ENCODE assay signal across 12 cellular contexts in genomic region chr6:108164815-108165706, GRCh38. TPM values are rescaled to one million over a fixed set of nuclear protein-coding genes. Genes with fewer than 3 reads are reported as not detected.
DNase-seq lines count a peak whose midpoint lies in the region; ATAC-seq and TF ChIP-seq lines count a peak whose summit lies in the region.
"Had no signal": no experiment of that assay in that cellular context is flagged by ENCODE, and none has a peak within 500 bp of the region (broad histone marks: within the 10 kb centered on the region; RNA-seq: fewer than 3 reads in every experiment).

No MANE protein-coding gene starts in this region.

- POLR2A ChIA-PET in WTC11 (lab: Charles Lee) = interaction anchor here (1.0 to 2.1 kb wide), 3 partner anchors 9 to 32 kb away, joined by 3 to 5 read pairs (median 4); no protein-coding TSS in a partner anchor

- peaks cover 45% of the 10 kb centered on the region for H3K4me1 Mint-ChIP-seq in stimulated activated naive CD8-positive, alpha-beta T cell treated with anti-CD3 and anti-CD28 coated beads, Interleukin-15, Interleukin-2, amounts not matched to agents 100 ng/mL and 50 ng/mL, for 24 hours (ENCODE audit: low read depth)
- peaks cover 52% of the 10 kb centered on the region for H3K4me1 Mint-ChIP-seq in WTC11
- H3K4me1 Mint-ChIP-seq in type B pancreatic cell (ENCODE audit: unreplicated experiment) = peaks cover 37% of the 10 kb centered on the region

- no peaks in the 10 kb centered on the region for H3K9me3 Mint-ChIP-seq in stimulated activated naive CD8-positive, alpha-beta T cell treated with anti-CD3 and anti-CD28 coated beads, Interleukin-15, Interleukin-2, amounts not matched to agents 100 ng/mL and 50 ng/mL, for 24 hours
- H3K9me3 Mint-ChIP-seq in WTC11 (no peaks in the 10 kb centered on the region), type B pancreatic cell (no peaks in the 10 kb centered on the region)

- CTCF ChIA-PET in WTC11 (lab: Charles Lee) = interaction anchor here (1.1 to 7.3 kb wide), 5 partner anchors 11 to 360 kb away, joined by 3 to 42 read pairs (median 5); no protein-coding TSS in a partner anchor

- no peaks in the 10 kb centered on the region for H3K36me3 Mint-ChIP-seq in stimulated activated naive CD8-positive, alpha-beta T cell treated with anti-CD3 and anti-CD28 coated beads, Interleukin-15, Interleukin-2, amounts not matched to agents 100 ng/mL and 50 ng/mL, for 24 hours (ENCODE audit: low read depth)
- H3K36me3 Mint-ChIP-seq in WTC11 (0 out of 2 replicates have a peak, but pooled peaks cover 3% of the 10 kb centered on the region), type B pancreatic cell (no peaks in the 10 kb centered on the region)

- ATAC-seq in stimulated activated naive CD8-positive, alpha-beta T cell treated with anti-CD3 and anti-CD28 coated beads, Interleukin-15, Interleukin-2, amounts not matched to agents 100 U/mL and 50 U/mL, for 24 hours = no peak
- ATAC-seq in WTC11 (peak; percentile 10), HG03159 (IDR thresholded peaks at IDR 0.05; ENCODE audit: unreplicated experiment) (no peak)
- ATAC-seq: left colon had no signal

- DNase-seq in stimulated activated naive CD8-positive, alpha-beta T cell treated with anti-CD3 and anti-CD28 coated beads, Interleukin-15, Interleukin-2, amounts not matched to agents 100 U/mL and 50 U/mL, for 24 hours = no peak
- DNase-seq in WTC11 (ENCODE audit: low spot score) (peak; percentile 66), left kidney (ENCODE audit: low read depth, low spot score) (peak; percentile 49), type B pancreatic cell (ENCODE audit: extremely low spot score, unreplicated experiment) (no peak), NCI-H2081 (lab: John Stamatoyannopoulos, UW) (no peak)
- DNase-seq in stimulated activated CD4-positive, alpha-beta T cell treated with anti-CD3 and anti-CD28 coated beads, Interleukin-4, amount 100 ng/mL, for 24 hours = no peak
- DNase-seq: left colon; NCI-H524 treated with DMSO at 0.1 percent for 48 hours; stimulated activated naive CD4-positive, alpha-beta T cell had no signal

- peaks cover 91% of the 10 kb centered on the region for H3K27me3 Mint-ChIP-seq in stimulated activated naive CD8-positive, alpha-beta T cell treated with anti-CD3 and anti-CD28 coated beads, Interleukin-15, Interleukin-2, amounts not matched to agents 100 ng/mL and 50 ng/mL, for 24 hours
- peaks cover 100% of the 10 kb centered on the region for H3K27me3 Mint-ChIP-seq in WTC11 (ENCODE audit: low read depth)
- H3K27me3 Mint-ChIP-seq in type B pancreatic cell = peaks cover 97% of the 10 kb centered on the region

- no peak for TF ChIP-seq CTCF in WTC11 (IDR thresholded peaks at IDR 0.05)
- TF ChIP-seq CTCF in type B pancreatic cell (conservative IDR thresholded peaks at IDR 0.05) = no peak

- peak overlapping the region; percentile 32 for H3K27ac Mint-ChIP-seq in stimulated activated naive CD8-positive, alpha-beta T cell treated with anti-CD3 and anti-CD28 coated beads, Interleukin-15, Interleukin-2, amounts not matched to agents 100 ng/mL and 50 ng/mL, for 24 hours
- H3K27ac Mint-ChIP-seq in WTC11 (no peak overlapping the region), type B pancreatic cell (no peak overlapping the region)

- H3K4me3 Mint-ChIP-seq in stimulated activated naive CD8-positive, alpha-beta T cell treated with anti-CD3 and anti-CD28 coated beads, Interleukin-15, Interleukin-2, amounts not matched to agents 100 ng/mL and 50 ng/mL, for 24 hours = peak overlapping the region; percentile 36
- H3K4me3 Mint-ChIP-seq in WTC11 (peak overlapping the region; percentile 64), type B pancreatic cell (peak overlapping the region; percentile 68)

TF ChIP-seq in WTC11, 78 proteins besides CTCF, POLR2A, EP300 and RAD21 (continues in another document):
- TF ChIP-seq, protein P1, sequence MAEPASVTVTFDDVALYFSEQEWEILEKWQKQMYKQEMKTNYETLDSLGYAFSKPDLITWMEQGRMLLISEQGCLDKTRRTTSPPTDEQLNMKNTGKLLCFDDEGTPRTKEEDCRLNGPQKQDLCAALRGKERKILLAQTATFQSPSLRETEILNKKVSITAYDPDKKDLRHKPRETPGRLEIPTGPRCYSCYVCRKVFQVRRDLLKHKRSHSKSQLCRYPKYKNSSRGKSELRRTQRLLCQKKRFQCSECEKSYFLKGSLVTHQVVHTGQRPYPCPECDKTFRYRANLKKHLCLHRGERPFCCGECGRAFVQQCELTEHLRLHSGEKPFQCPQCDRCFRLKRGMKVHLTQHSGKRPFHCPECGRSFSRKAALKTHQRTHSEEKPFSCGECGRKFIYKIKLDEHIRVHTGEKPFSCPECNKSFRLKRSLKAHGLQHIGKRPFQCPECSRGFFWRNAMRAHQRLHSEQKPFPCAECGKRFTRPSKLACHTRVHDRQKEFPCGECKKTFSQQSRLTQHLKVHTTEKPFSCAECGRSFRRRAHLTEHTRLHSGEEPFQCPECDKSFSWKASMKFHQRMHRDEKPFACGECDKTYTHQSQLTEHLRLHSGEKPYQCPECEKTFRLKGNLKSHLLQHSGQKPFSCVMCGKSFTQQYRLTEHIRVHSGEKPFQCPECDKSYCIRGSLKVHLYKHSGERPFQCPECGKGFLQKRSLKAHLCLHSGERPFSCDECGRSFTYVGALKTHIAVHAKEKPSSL (CRISPR knock-in tag; conservative IDR thresholded peaks at IDR 0.05) = no peak
- TF ChIP-seq, protein P2, sequence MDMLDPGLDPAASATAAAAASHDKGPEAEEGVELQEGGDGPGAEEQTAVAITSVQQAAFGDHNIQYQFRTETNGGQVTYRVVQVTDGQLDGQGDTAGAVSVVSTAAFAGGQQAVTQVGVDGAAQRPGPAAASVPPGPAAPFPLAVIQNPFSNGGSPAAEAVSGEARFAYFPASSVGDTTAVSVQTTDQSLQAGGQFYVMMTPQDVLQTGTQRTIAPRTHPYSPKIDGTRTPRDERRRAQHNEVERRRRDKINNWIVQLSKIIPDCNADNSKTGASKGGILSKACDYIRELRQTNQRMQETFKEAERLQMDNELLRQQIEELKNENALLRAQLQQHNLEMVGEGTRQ (CRISPR knock-in tag; IDR thresholded peaks at IDR 0.05) = no peak
- TF ChIP-seq IRF1 (CRISPR knock-in tag; IDR thresholded peaks at IDR 0.05) (no peak), ZSCAN18 (CRISPR knock-in tag; IDR thresholded peaks at IDR 0.05) (no peak), SOX15 (CRISPR knock-in tag; IDR thresholded peaks at IDR 0.05) (no peak), E2F1 (CRISPR knock-in tag; IDR thresholded peaks at IDR 0.05) (no peak), SMAD4 (CRISPR knock-in tag; IDR thresholded peaks at IDR 0.05) (no peak), ZNF232 (CRISPR knock-in tag; IDR thresholded peaks at IDR 0.05) (no peak), JAZF1 (CRISPR knock-in tag; IDR thresholded peaks at IDR 0.05) (no peak), ATF1 (CRISPR knock-in tag; IDR thresholded peaks at IDR 0.05) (no peak), KAT7 (CRISPR knock-in tag; IDR thresholded peaks at IDR 0.05; ENCODE audit: borderline replicate concordance) (no peak), ELF4 (CRISPR knock-in tag; IDR thresholded peaks at IDR 0.05; ENCODE audit: low read depth) (no peak), ZNF423 (CRISPR knock-in tag; IDR thresholded peaks at IDR 0.05) (no peak), NR2C2 (CRISPR knock-in tag; IDR thresholded peaks at IDR 0.05) (no peak; the same call in 1 of the 2 replicates), HMGA2 (CRISPR knock-in tag; IDR thresholded peaks at IDR 0.05) (no peak)
- TF ChIP-seq, protein P3, sequence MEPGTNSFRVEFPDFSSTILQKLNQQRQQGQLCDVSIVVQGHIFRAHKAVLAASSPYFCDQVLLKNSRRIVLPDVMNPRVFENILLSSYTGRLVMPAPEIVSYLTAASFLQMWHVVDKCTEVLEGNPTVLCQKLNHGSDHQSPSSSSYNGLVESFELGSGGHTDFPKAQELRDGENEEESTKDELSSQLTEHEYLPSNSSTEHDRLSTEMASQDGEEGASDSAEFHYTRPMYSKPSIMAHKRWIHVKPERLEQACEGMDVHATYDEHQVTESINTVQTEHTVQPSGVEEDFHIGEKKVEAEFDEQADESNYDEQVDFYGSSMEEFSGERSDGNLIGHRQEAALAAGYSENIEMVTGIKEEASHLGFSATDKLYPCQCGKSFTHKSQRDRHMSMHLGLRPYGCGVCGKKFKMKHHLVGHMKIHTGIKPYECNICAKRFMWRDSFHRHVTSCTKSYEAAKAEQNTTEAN (CRISPR knock-in tag; IDR thresholded peaks at IDR 0.05) = no peak
- TF ChIP-seq, protein P4, sequence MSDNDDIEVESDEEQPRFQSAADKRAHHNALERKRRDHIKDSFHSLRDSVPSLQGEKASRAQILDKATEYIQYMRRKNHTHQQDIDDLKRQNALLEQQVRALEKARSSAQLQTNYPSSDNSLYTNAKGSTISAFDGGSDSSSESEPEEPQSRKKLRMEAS (CRISPR knock-in tag; IDR thresholded peaks at IDR 0.05) = peak; percentile 31; the same call in 1 of the 2 replicates

RNA-seq across cellular contexts. Expression of gene NR2E1, which starts 0.8 kb away (rescaled TPM):
- total RNA-seq in WTC11 (2021) (not detected in 3 replicates), type B pancreatic cell (ENCODE audit: low replicate concordance) (0.26 TPM in 1 of 2 replicates, not detected in the other)
- total RNA-seq: left colon; T-helper 1 cell treated with Interleukin-12 subunit alpha and Interleukin-12 subunit beta and Interleukin-4 antibody, amounts not matched to agents 30 ng/mL and 1 ng/mL, for 36 hours had no signal

Comparison
In these comparisons a context has a peak if more than half of its experiments do, and no peak if none do; other contexts are left out.
1. DNase-seq: peak in WTC11 (single experiment) and left kidney (single experiment); none in stimulated activated naive CD8-positive, alpha-beta T cell treated with anti-CD3 and anti-CD28 coated beads, Interleukin-15, Interleukin-2, amounts not matched to agents 100 U/mL and 50 U/mL, for 24 hours (single experiment), type B pancreatic cell (single experiment), stimulated activated CD4-positive, alpha-beta T cell treated with anti-CD3 and anti-CD28 coated beads, Interleukin-4, amount 100 ng/mL, for 24 hours (single experiment) and NCI-H2081 (0 of 2).
2. Peak in every context shown above with its lines, with median percentiles within 50 percentile points of each other: H3K4me3 Mint-ChIP-seq.